ENCODE assay signal across 33 cellular contexts in genomic region chr3:56130036-56130435, GRCh38.
"Had no signal": no experiment of that assay in that cellular context is flagged by ENCODE, and none has a peak within 500 bp of the region (broad histone marks: within the 10 kb centered on the region; RNA-seq: fewer than 3 reads in every experiment).

No MANE protein-coding gene starts in this region.

- H3K27ac Mint-ChIP-seq: activated CD4-positive, alpha-beta memory T cell treated with anti-CD3 and anti-CD28 coated beads for 36 hours; activated CD4-positive, alpha-beta T cell treated with anti-CD3 and anti-CD28 coated beads for 36 hours; activated CD4-positive, alpha-beta T cell treated with anti-CD3 and anti-CD28 coated beads, Interleukin-2, amount 10 ng/mL, durations not matched to agents 24 days and 14 days; activated CD8-positive, alpha-beta memory T cell treated with anti-CD3 and anti-CD28 coated beads, Interleukin-2, amount 10 ng/mL, durations not matched to agents 7 days and 5 days; activated CD8-positive, alpha-beta T cell treated with anti-CD3 and anti-CD28 coated beads, Interleukin-2, amount 10 ng/mL, durations not matched to agents 7 days and 5 days; activated naive CD4-positive, alpha-beta T cell treated with anti-CD3 and anti-CD28 coated beads for 36 hours; activated naive CD4-positive, alpha-beta T cell treated with anti-CD3 and anti-CD28 coated beads, Interleukin-2, amount 50 U/mL, for 24 hours; activated naive CD8-positive, alpha-beta T cell treated with anti-CD3 and anti-CD28 coated beads for 36 hours; activated naive CD8-positive, alpha-beta T cell treated with anti-CD3 and anti-CD28 coated beads, Interleukin-2, amount 50 U/mL, for 24 hours; activated T-helper 1 cell treated with anti-CD3 and anti-CD28 coated beads, Interleukin-12 subunit alpha, Interleukin-12 subunit beta, Interleukin-2, Interleukin-4 antibody, amounts not matched to agents 30 ng/mL and 10 ng/mL and 1 ng/mL, durations not matched to agents 14 hours and 24 hours and 36 hours; activated T-helper 2 cell treated with anti-CD3 and anti-CD28 coated beads, Interferon-gamma antibody, Interleukin-2, Interleukin-4, amounts not matched to agents 10 μg/mL and 5 μg/mL and 100 μg/mL, durations not matched to agents 14 hours and 24 hours and 36 hours; effector memory CD8-positive, alpha-beta T cell had no signal

- ATAC-seq: activated CD4-positive, alpha-beta T cell treated with anti-CD3 and anti-CD28 coated beads for 36 hours; activated CD8-positive, alpha-beta memory T cell treated with anti-CD3 and anti-CD28 coated beads, Interleukin-2, amount 10 ng/mL, durations not matched to agents 7 days and 5 days; activated CD8-positive, alpha-beta T cell treated with anti-CD3 and anti-CD28 coated beads, Interleukin-2, amount 10 ng/mL, durations not matched to agents 7 days and 5 days; activated naive CD8-positive, alpha-beta T cell treated with anti-CD3 and anti-CD28 coated beads, Interleukin-2, amount 50 U/mL, for 24 hours; body of pancreas; effector memory CD8-positive, alpha-beta T cell; foreskin keratinocyte; gastrocnemius medialis; heart left ventricle had no signal

- H3K4me1 ChIP-seq: body of pancreas, gastrocnemius medialis had no signal

- H3K9me3 Mint-ChIP-seq: activated CD4-positive, alpha-beta memory T cell treated with anti-CD3 and anti-CD28 coated beads for 36 hours; activated CD4-positive, alpha-beta T cell treated with anti-CD3 and anti-CD28 coated beads, Interleukin-2, amount 10 ng/mL, durations not matched to agents 24 days and 14 days; activated naive CD4-positive, alpha-beta T cell treated with anti-CD3 and anti-CD28 coated beads for 36 hours; activated naive CD4-positive, alpha-beta T cell treated with anti-CD3 and anti-CD28 coated beads, Interleukin-2, amount 50 U/mL, for 24 hours; activated naive CD8-positive, alpha-beta T cell treated with anti-CD3 and anti-CD28 coated beads for 36 hours; activated naive CD8-positive, alpha-beta T cell treated with anti-CD3 and anti-CD28 coated beads, Interleukin-2, amount 50 U/mL, for 24 hours; activated T-helper 1 cell treated with anti-CD3 and anti-CD28 coated beads, Interleukin-12 subunit alpha, Interleukin-12 subunit beta, Interleukin-2, Interleukin-4 antibody, amounts not matched to agents 30 ng/mL and 10 ng/mL and 1 ng/mL, durations not matched to agents 14 hours and 24 hours and 36 hours; activated T-helper 2 cell treated with anti-CD3 and anti-CD28 coated beads, Interferon-gamma antibody, Interleukin-2, Interleukin-4, amounts not matched to agents 10 μg/mL and 5 μg/mL and 100 μg/mL, durations not matched to agents 14 hours and 24 hours and 36 hours; effector memory CD8-positive, alpha-beta T cell had no signal

- H3K36me3 ChIP-seq: adrenal gland, esophagus muscularis mucosa, gastrocnemius medialis, heart left ventricle had no signal

- DNase-seq: activated CD4-positive, alpha-beta memory T cell treated with anti-CD3 and anti-CD28 coated beads for 36 hours; activated CD4-positive, alpha-beta T cell treated with anti-CD3 and anti-CD28 coated beads for 36 hours; activated CD4-positive, alpha-beta T cell treated with anti-CD3 and anti-CD28 coated beads, Interleukin-2, amount 10 ng/mL, durations not matched to agents 24 days and 14 days; activated CD4-positive, CD25-positive, alpha-beta regulatory T cell; activated CD4-positive, CD25-positive, alpha-beta regulatory T cell treated with anti-CD3 and anti-CD28 coated beads, Interleukin-2, amount 50 U/mL, for 72 hours; activated CD8-positive, alpha-beta memory T cell treated with anti-CD3 and anti-CD28 coated beads, Interleukin-2, amount 10 ng/mL, durations not matched to agents 7 days and 5 days; activated CD8-positive, alpha-beta memory T cell treated with anti-CD3 and anti-CD28 coated beads, Interleukin-2, amount 50 U/mL, for 4 hours; activated CD8-positive, alpha-beta T cell treated with anti-CD3 and anti-CD28 coated beads, Interleukin-2, amount 10 ng/mL, durations not matched to agents 7 days and 5 days; activated effector memory CD4-positive, alpha-beta T cell treated with anti-CD3 and anti-CD28 coated beads, Interleukin-2, amount 50 U/mL, for 16 hours; activated naive CD4-positive, alpha-beta T cell treated with anti-CD3 and anti-CD28 coated beads for 36 hours; activated naive CD8-positive, alpha-beta T cell treated with anti-CD3 and anti-CD28 coated beads for 36 hours; activated naive CD8-positive, alpha-beta T cell treated with anti-CD3 and anti-CD28 coated beads, Interleukin-2, amount 50 U/mL, for 24 hours; activated T-cell treated with anti-CD3 and anti-CD28 coated beads, Interleukin-2, amount 50 U/mL, for 1 hour; activated T-cell treated with anti-CD3 and anti-CD28 coated beads, Interleukin-2, amount 50 U/mL, for 48 hours; adrenal gland; amygdala; aorta; body of pancreas; caudate nucleus; cortex of kidney; dermis blood vessel endothelial cell; effector CD4-positive, alpha-beta T cell; effector memory CD8-positive, alpha-beta T cell; erythroblast; foreskin keratinocyte; gastrocnemius medialis; glutamatergic neuron; heart left ventricle; T-helper 2 cell had no signal

- H3K4me1 Mint-ChIP-seq: activated CD8-positive, alpha-beta memory T cell treated with anti-CD3 and anti-CD28 coated beads, Interleukin-2, amount 10 ng/mL, durations not matched to agents 7 days and 5 days; activated naive CD4-positive, alpha-beta T cell treated with anti-CD3 and anti-CD28 coated beads, Interleukin-2, amount 50 U/mL, for 24 hours had no signal

- H3K27me3 ChIP-seq: adrenal gland, body of pancreas, esophagus muscularis mucosa, foreskin keratinocyte, gastrocnemius medialis, heart left ventricle had no signal

- H3K27me3 Mint-ChIP-seq: activated CD4-positive, alpha-beta memory T cell treated with anti-CD3 and anti-CD28 coated beads for 36 hours; activated naive CD8-positive, alpha-beta T cell treated with anti-CD3 and anti-CD28 coated beads, Interleukin-2, amount 50 U/mL, for 24 hours; effector memory CD8-positive, alpha-beta T cell had no signal

- H3K27ac ChIP-seq: adrenal gland, body of pancreas, esophagus muscularis mucosa, foreskin keratinocyte, gastrocnemius medialis, heart left ventricle had no signal

- H3K9me3 ChIP-seq: adrenal gland, body of pancreas, esophagus muscularis mucosa, gastrocnemius medialis, heart left ventricle had no signal

- H3K4me3 Mint-ChIP-seq: activated CD4-positive, alpha-beta memory T cell treated with anti-CD3 and anti-CD28 coated beads for 36 hours; activated CD4-positive, alpha-beta T cell treated with anti-CD3 and anti-CD28 coated beads for 36 hours; activated CD4-positive, alpha-beta T cell treated with anti-CD3 and anti-CD28 coated beads, Interleukin-2, amount 10 ng/mL, durations not matched to agents 24 days and 14 days; activated CD8-positive, alpha-beta memory T cell treated with anti-CD3 and anti-CD28 coated beads, Interleukin-2, amount 10 ng/mL, durations not matched to agents 7 days and 5 days; activated CD8-positive, alpha-beta T cell treated with anti-CD3 and anti-CD28 coated beads, Interleukin-2, amount 10 ng/mL, durations not matched to agents 7 days and 5 days; activated naive CD4-positive, alpha-beta T cell treated with anti-CD3 and anti-CD28 coated beads for 36 hours; activated naive CD4-positive, alpha-beta T cell treated with anti-CD3 and anti-CD28 coated beads, Interleukin-2, amount 50 U/mL, for 24 hours; activated naive CD8-positive, alpha-beta T cell treated with anti-CD3 and anti-CD28 coated beads for 36 hours; activated naive CD8-positive, alpha-beta T cell treated with anti-CD3 and anti-CD28 coated beads, Interleukin-2, amount 50 U/mL, for 24 hours; activated T-helper 1 cell treated with anti-CD3 and anti-CD28 coated beads, Interleukin-12 subunit alpha, Interleukin-12 subunit beta, Interleukin-2, Interleukin-4 antibody, amounts not matched to agents 30 ng/mL and 10 ng/mL and 1 ng/mL, durations not matched to agents 14 hours and 24 hours and 36 hours; effector memory CD8-positive, alpha-beta T cell had no signal

- H3K36me3 Mint-ChIP-seq: activated CD4-positive, alpha-beta memory T cell treated with anti-CD3 and anti-CD28 coated beads for 36 hours; activated CD8-positive, alpha-beta memory T cell treated with anti-CD3 and anti-CD28 coated beads, Interleukin-2, amount 10 ng/mL, durations not matched to agents 7 days and 5 days; activated naive CD4-positive, alpha-beta T cell treated with anti-CD3 and anti-CD28 coated beads, Interleukin-2, amount 50 U/mL, for 24 hours; activated naive CD8-positive, alpha-beta T cell treated with anti-CD3 and anti-CD28 coated beads for 36 hours had no signal

- H3K4me3 ChIP-seq: adrenal gland, body of pancreas, esophagus muscularis mucosa, gastrocnemius medialis, heart left ventricle had no signal
